In the genomic region with DNA sequence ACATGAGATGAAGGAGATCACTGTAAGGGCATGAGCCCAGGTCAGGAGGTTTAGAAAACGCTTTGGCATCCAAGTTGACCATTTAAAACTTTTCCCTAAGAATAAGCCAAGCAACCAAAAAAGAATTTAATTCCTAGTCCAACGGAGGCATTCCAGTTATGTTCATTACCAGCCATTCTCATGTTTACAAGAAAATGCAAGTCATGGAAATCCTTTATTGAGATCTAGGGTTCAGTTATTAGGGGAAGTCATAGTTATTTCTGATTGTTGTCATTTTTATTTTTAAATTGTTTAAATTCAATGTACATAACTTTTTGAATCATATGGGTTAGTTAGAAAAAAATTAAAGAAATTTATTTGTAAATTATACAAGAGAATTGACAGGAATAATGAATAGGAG, we compare ENCODE assay signal across 20 cellular contexts. TPM values are rescaled to one million over a fixed set of nuclear protein-coding genes. Genes with fewer than 3 reads are reported as not detected.
A peak's percentile ranks its signal among the peaks of the same experiment; 100 is the strongest.
DNase-seq lines count a peak whose midpoint lies in the region; ATAC-seq, FAIRE-seq and TF ChIP-seq lines count a peak whose summit lies in the region.
"Had no signal": no experiment of that assay in that cellular context is flagged by ENCODE, and none has a peak within 500 bp of the region (broad histone marks: within the 10 kb centered on the region; RNA-seq: fewer than 3 reads in every experiment).

No MANE protein-coding gene starts in this region.

- no peak overlapping the region for H3K4me3 ChIP-seq in A549
- H3K4me3 ChIP-seq in adrenal gland, result no peak overlapping the region
- H3K4me3 ChIP-seq: GM12878, HAP-1 had no signal

- FAIRE-seq in A549 (lab: Jason Lieb, UNC), result no peak
- peak; percentile 27 for FAIRE-seq in G401.6 (lab: Jason Lieb, UNC)
- peak; percentile 74 for FAIRE-seq in TTC549 (lab: Jason Lieb, UNC)
- FAIRE-seq: GM12878, H54 had no signal

- no peaks in the 10 kb centered on the region for H3K36me3 ChIP-seq in adrenal gland (replicated peaks in 1 of 2)
- H3K36me3 ChIP-seq: HAP-1 had no signal

- no peak overlapping the region for H3K4me3 Mint-ChIP-seq in effector memory CD8-positive, alpha-beta T cell
- H3K4me3 Mint-ChIP-seq: CD4-positive, alpha-beta memory T cell; HFFc6 had no signal

- H3K27ac ChIP-seq in A549, result no peak overlapping the region
- no peak overlapping the region for H3K27ac ChIP-seq in adrenal gland

- H3K36me3 Mint-ChIP-seq in effector memory CD8-positive, alpha-beta T cell (ENCODE audit: insufficient read depth), result no peaks in the 10 kb centered on the region
- H3K36me3 Mint-ChIP-seq: CD4-positive, alpha-beta memory T cell had no signal

- H3K4me2 ChIP-seq in A549, result no peak overlapping the region

- no peak for TF ChIP-seq RAD21 in A549 (conservative IDR thresholded peaks at IDR 0.05 in 1 of 2, IDR thresholded peaks at IDR 0.05 in 1 of 2)

- CTCF ChIA-PET in A549 (lab: Yijun Ruan, JAX), result no interaction called here

- H3K4me1 ChIP-seq in A549 (no peaks in the 10 kb centered on the region), adrenal gland (replicated peaks in 1 of 2) (no peaks in the 10 kb centered on the region)
- H3K4me1 ChIP-seq: Caco-2, HAP-1 had no signal

- intact Hi-C loops in adrenal gland (cut with DNase I), result no loop called here

- no peak overlapping the region for H3K27ac Mint-ChIP-seq in effector memory CD8-positive, alpha-beta T cell
- H3K27ac Mint-ChIP-seq: CD4-positive, alpha-beta memory T cell; HFFc6 had no signal

- DNase-seq in A549 (ENCODE audit: low read depth in 1 of 2, low spot score in 1 of 2) (no peak), adrenal gland (no peak)
- no peak for DNase-seq in effector memory CD8-positive, alpha-beta T cell
- DNase-seq: ACHN; C1 segment of cervical spinal cord; Caco-2; CD4-positive, alpha-beta memory T cell; DMS153; DND-41; GDM1; GOT3; HFFc6 had no signal

- H3K27me3 Mint-ChIP-seq in effector memory CD8-positive, alpha-beta T cell, result peaks cover 0 to 6% of the 10 kb centered on the region in 2 donors
- H3K27me3 Mint-ChIP-seq: CD4-positive, alpha-beta memory T cell had no signal

- no peaks in the 10 kb centered on the region for H3K4me1 Mint-ChIP-seq in effector memory CD8-positive, alpha-beta T cell (ENCODE audit: low read depth in 2 of 2)
- H3K4me1 Mint-ChIP-seq: CD4-positive, alpha-beta memory T cell had no signal

- no peak for TF ChIP-seq CTCF in A549 (IDR thresholded peaks at IDR 0.05)
- no peak for TF ChIP-seq CTCF in adrenal gland (IDR thresholded peaks at IDR 0.05)

- TF ChIP-seq POLR2A in A549 (IDR thresholded peaks at IDR 0.05; ENCODE audit: low read length) (no peak), adrenal gland (IDR thresholded peaks at IDR 0.05) (no peak)

- no peak for ATAC-seq in A549
- ATAC-seq in effector memory CD8-positive, alpha-beta T cell (replicated peaks), result no peak
- ATAC-seq in HG03521 (IDR thresholded peaks at IDR 0.05; ENCODE audit: unreplicated experiment), result no peak
- ATAC-seq: GM12878 had no signal

- TF ChIP-seq EP300 in A549 (IDR thresholded peaks at IDR 0.05), result no peak

- H3K9me3 ChIP-seq in A549, result no peaks in the 10 kb centered on the region
- no peaks in the 10 kb centered on the region for H3K9me3 ChIP-seq in adrenal gland (replicated peaks in 1 of 3)
- H3K9me3 ChIP-seq: Caco-2, HAP-1 had no signal

- no peaks in the 10 kb centered on the region for H3K27me3 ChIP-seq in adrenal gland

- POLR2A ChIA-PET in A549 (lab: Yijun Ruan, JAX), result no interaction called here

- H3K9me3 Mint-ChIP-seq in effector memory CD8-positive, alpha-beta T cell, result no peaks in the 10 kb centered on the region
- H3K9me3 Mint-ChIP-seq: CD4-positive, alpha-beta memory T cell; HFFc6 had no signal

- WGBS in A549 (ENCODE audit: missing lambda C conversion rate), result 63% methylated on average over 2 of the region's 2 CpGs
- 58 to 86% (median 73%) methylated on average over 2 of the region's 2 CpGs for WGBS in adrenal gland, 4 donors

TF ChIP-seq in A549, 52 proteins besides CTCF, POLR2A, EP300 and RAD21:
- no peak for TF ChIP-seq CHD2 (IDR thresholded peaks at IDR 0.05; ENCODE audit: low read length, partially characterized antibody)
- no peak for TF ChIP-seq CEBPB (IDR thresholded peaks at IDR 0.05)
- peak; percentile 87 for TF ChIP-seq NFE2L2 (conservative IDR thresholded peaks at IDR 0.05; ENCODE audit: low read length)
- peak; percentile 50 for TF ChIP-seq MAFK (IDR thresholded peaks at IDR 0.05; ENCODE audit: partially characterized antibody)
- TF ChIP-seq, protein P1, sequence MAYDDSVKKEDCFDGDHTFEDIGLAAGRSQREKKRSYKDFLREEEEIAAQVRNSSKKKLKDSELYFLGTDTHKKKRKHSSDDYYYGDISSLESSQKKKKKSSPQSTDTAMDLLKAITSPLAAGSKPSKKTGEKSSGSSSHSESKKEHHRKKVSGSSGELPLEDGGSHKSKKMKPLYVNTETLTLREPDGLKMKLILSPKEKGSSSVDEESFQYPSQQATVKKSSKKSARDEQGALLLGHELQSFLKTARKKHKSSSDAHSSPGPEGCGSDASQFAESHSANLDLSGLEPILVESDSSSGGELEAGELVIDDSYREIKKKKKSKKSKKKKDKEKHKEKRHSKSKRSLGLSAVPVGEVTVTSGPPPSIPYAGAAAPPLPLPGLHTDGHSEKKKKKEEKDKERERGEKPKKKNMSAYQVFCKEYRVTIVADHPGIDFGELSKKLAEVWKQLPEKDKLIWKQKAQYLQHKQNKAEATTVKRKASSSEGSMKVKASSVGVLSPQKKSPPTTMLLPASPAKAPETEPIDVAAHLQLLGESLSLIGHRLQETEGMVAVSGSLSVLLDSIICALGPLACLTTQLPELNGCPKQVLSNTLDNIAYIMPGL (CRISPR knock-in tag; IDR thresholded peaks at IDR 0.05; ENCODE audit: borderline replicate concordance), result no peak

RNA-seq across cellular contexts. Expression of a gene that starts 24.5 kb away (rescaled TPM):
- not detected in 2 replicates for polyA plus RNA-seq in A549 (2011; rRNA removed)
- not detected in 2 replicates for polyA plus RNA-seq in A549 (2012; cell fraction: cytosol; rRNA removed)
- polyA plus RNA-seq in A549 (2012; cell fraction: nucleus; rRNA removed), result not detected in 2 replicates
- not detected in 3 replicates for polyA plus RNA-seq in A549 (2017; fragmentation: RNase III; extraction: RNeasy Plus Mini Kit Qiagen cat#74134 plus additional on column Dnase treatment)
- polyA minus RNA-seq in A549 (2011; rRNA and poly(A)+ RNA removed), result not detected in 2 replicates
- not detected for total RNA-seq in adrenal gland
- polyA plus RNA-seq in adrenal gland, result not detected
- total RNA-seq: A172; Caco-2; CD4-positive, alpha-beta memory T cell; GM12878; HFFc6 had no signal
- polyA plus RNA-seq: BJ; CD4-positive, alpha-beta memory T cell; GM12878 had no signal

RNA-seq across cellular contexts. Expression of a gene that starts 58.3 kb away (rescaled TPM):
- polyA plus RNA-seq in A549 (2011; rRNA removed) (not detected in 2 replicates), A549 (2017; fragmentation: RNase III; extraction: RNeasy Plus Mini Kit Qiagen cat#74134 plus additional on column Dnase treatment) (not detected in 3 replicates), adrenal gland (under 1 TPM in 1 of 3 donors, not detected in 2; 0.29 TPM)
- not detected in 2 replicates for polyA plus RNA-seq in A549 (2012; cell fraction: cytosol; rRNA removed)
- polyA plus RNA-seq in A549 (2012; cell fraction: nucleus; rRNA removed), result not detected in 2 replicates
- not detected in 2 replicates for polyA minus RNA-seq in A549 (2011; rRNA and poly(A)+ RNA removed)
- under 1 TPM in 2 of 8 donors, not detected in 6; 0.28 to 0.46 TPM for total RNA-seq in adrenal gland
- total RNA-seq: A172; Caco-2; CD4-positive, alpha-beta memory T cell; GM12878; HFFc6 had no signal
- polyA plus RNA-seq: BJ; CD4-positive, alpha-beta memory T cell; GM12878 had no signal
